Comparison of ENCODE assay signal across 8 cellular contexts in genomic region chr15:101651753-101652097, GRCh38. TPM values are rescaled to one million over a fixed set of nuclear protein-coding genes. Genes with fewer than 3 reads are reported as not detected.
DNase-seq lines count a peak whose midpoint lies in the region; ATAC-seq and TF ChIP-seq lines count a peak whose summit lies in the region.

No MANE protein-coding gene starts in this region.

- peaks cover 16% of the 10 kb centered on the region for H3K36me3 ChIP-seq in CD4-positive, alpha-beta memory T cell (ENCODE audit: insufficient read depth, low read length)

- ATAC-seq in GM19463 (IDR thresholded peaks at IDR 0.05; ENCODE audit: unreplicated experiment) (peak; percentile 43), HG03575 (IDR thresholded peaks at IDR 0.05; ENCODE audit: extremely low read depth, insufficient number of reproducible peaks, low FRiP score, unreplicated experiment) (peak; percentile 17), foreskin keratinocyte (peak; percentile 55), GM19324 (IDR thresholded peaks at IDR 0.05; ENCODE audit: low FRiP score, unreplicated experiment) (no peak)

- no peak for DNase-seq in CD4-positive, alpha-beta memory T cell
- DNase-seq in foreskin keratinocyte (peak; percentile 11 to 31), osteocyte (ENCODE audit: extremely low spot score, unreplicated experiment) (no peak), NCI-H446 (lab: John Stamatoyannopoulos, UW) (no peak)

- CTCF ChIA-PET in CD4-positive, alpha-beta memory T cell (lab: Charles Lee; ENCODE audit: partially characterized antibody) = interaction anchor here (1.0 kb wide), 1 partner anchor 10 kb away, joined by 14 read pairs; no protein-coding TSS in a partner anchor

- no peaks in the 10 kb centered on the region for H3K27me3 Mint-ChIP-seq in CD4-positive, alpha-beta memory T cell
- H3K27me3 Mint-ChIP-seq in osteocyte (ENCODE audit: unreplicated experiment) = no peaks in the 10 kb centered on the region

- H3K4me1 ChIP-seq in CD4-positive, alpha-beta memory T cell (ENCODE audit: insufficient read depth, low read length) = peaks cover 34% of the 10 kb centered on the region
- H3K4me1 ChIP-seq in foreskin keratinocyte = peaks cover 7% of the 10 kb centered on the region

- H3K4me1 Mint-ChIP-seq in CD4-positive, alpha-beta memory T cell = peaks cover 19 to 53% (median 29%) of the 10 kb centered on the region in 4 donors
- H3K4me1 Mint-ChIP-seq in osteocyte (ENCODE audit: unreplicated experiment) = peaks cover 28% of the 10 kb centered on the region

- POLR2A ChIA-PET in CD4-positive, alpha-beta memory T cell (lab: Charles Lee; ENCODE audit: partially characterized antibody) = interaction anchor here (0.7 to 3.2 kb wide), 10 partner anchors 9 to 1049 kb away, joined by 3 to 38 read pairs (median 7); partner anchors contain the start of genes ASB7, SNRPA1 and TARS3

- no peaks in the 10 kb centered on the region for H3K9me3 Mint-ChIP-seq in CD4-positive, alpha-beta memory T cell
- no peaks in the 10 kb centered on the region for H3K9me3 Mint-ChIP-seq in osteocyte (ENCODE audit: unreplicated experiment)

- H3K27ac Mint-ChIP-seq in CD4-positive, alpha-beta memory T cell = peak overlapping the region; percentile 95 to 98 (median 97)
- H3K27ac Mint-ChIP-seq in osteocyte (ENCODE audit: unreplicated experiment) = peak overlapping the region; percentile 93

- intact Hi-C loops in CD4-positive, alpha-beta memory T cell (cut with micrococcal nuclease) = loop anchor here (1.0 kb wide), 4 partner anchors 10 to 356 kb away; partner anchors contain the start of genes SNRPA1 and TARS3

- H3K36me3 Mint-ChIP-seq in CD4-positive, alpha-beta memory T cell = peaks cover 10 to 51% of the 10 kb centered on the region in 2 donors
- peaks cover 9% of the 10 kb centered on the region for H3K36me3 Mint-ChIP-seq in osteocyte (ENCODE audit: unreplicated experiment)

- TF ChIP-seq CTCF in VCaP (conservative IDR thresholded peaks at IDR 0.05) (no peak), foreskin keratinocyte (conservative IDR thresholded peaks at IDR 0.05) (no peak), osteocyte (IDR thresholded peaks at IDR 0.05) (no peak)

- H3K4me3 Mint-ChIP-seq in CD4-positive, alpha-beta memory T cell = peak overlapping the region; percentile 92 to 95 (median 95)
- H3K4me3 Mint-ChIP-seq in osteocyte (ENCODE audit: unreplicated experiment) = peak overlapping the region; percentile 88

- no peaks in the 10 kb centered on the region for H3K27me3 ChIP-seq in CD4-positive, alpha-beta memory T cell (ENCODE audit: insufficient read depth, low read length)
- no peaks in the 10 kb centered on the region for H3K27me3 ChIP-seq in foreskin keratinocyte

- peak overlapping the region; percentile 62 to 96 for H3K4me3 ChIP-seq in CD4-positive, alpha-beta memory T cell (ENCODE audit: low read length in 2 of 2)

- H3K9me3 ChIP-seq in CD4-positive, alpha-beta memory T cell (ENCODE audit: control insufficient read depth in 1 of 2, low read length in 2 of 2) = no peaks in the 10 kb centered on the region

- peak overlapping the region; percentile 97 for H3K27ac ChIP-seq in CD4-positive, alpha-beta memory T cell (ENCODE audit: low read depth, low read length)
- H3K27ac ChIP-seq in VCaP = peak overlapping the region; percentile 96
- H3K27ac ChIP-seq in foreskin keratinocyte = peak overlapping the region; percentile 68

RNA-seq across cellular contexts. Expression of gene TM2D3, which starts 0.5 kb away (rescaled TPM):
- 10 to 100 TPM; 86.3 to 92.9 TPM for total RNA-seq in CD4-positive, alpha-beta memory T cell
- 10 to 100 TPM; 35.1 to 40.3 TPM for polyA plus RNA-seq in CD4-positive, alpha-beta memory T cell
- 36.4 and 39.5 TPM in 2 replicates for total RNA-seq in foreskin keratinocyte
- polyA plus RNA-seq in foreskin keratinocyte = 36.8 and 37.5 TPM in 2 replicates
- total RNA-seq in osteocyte = 55.3 and 59.6 TPM in 2 replicates

Comparison
In these comparisons a context has a peak if more than half of its experiments do, and no peak if none do; other contexts are left out.
1. DNase-seq: peak in foreskin keratinocyte (2 of 2); none in CD4-positive, alpha-beta memory T cell (0 of 5), osteocyte (single experiment) and NCI-H446 (0 of 2).
2. Peak in every context shown above with its lines, with median percentiles within 50 percentile points of each other: H3K27ac ChIP-seq.